8 cellular contexts compared by ENCODE assay signal in the genomic region with DNA sequence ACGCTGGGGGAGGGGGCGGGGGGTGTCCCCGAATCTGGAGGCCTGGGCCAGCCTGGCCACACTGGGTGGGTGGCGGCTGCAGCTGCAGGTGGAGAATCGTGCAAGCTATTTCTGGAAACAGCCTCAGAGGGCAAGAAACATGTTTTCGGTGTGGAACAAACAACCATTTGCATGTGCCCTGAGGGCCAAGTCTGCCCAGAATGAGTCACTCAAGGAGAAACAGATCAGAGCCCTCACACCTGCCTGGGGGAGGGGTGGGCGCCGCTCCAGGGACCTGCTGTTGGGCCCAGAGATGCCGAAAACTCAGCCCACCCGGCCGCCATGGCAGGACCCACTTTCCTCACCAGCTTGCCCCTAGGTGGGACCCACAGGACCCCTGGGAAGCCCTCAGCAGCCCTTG.
DNase-seq lines count a peak whose midpoint lies in the region; ATAC-seq and FAIRE-seq lines count a peak whose summit lies in the region.
"Not testable (repeated sequence)": the region's sequence is repeated elsewhere in the genome, so short reads cannot be mapped to it uniquely, and the experiment has no call there.

No MANE protein-coding gene starts in this region.

- not testable (repeated sequence) for H3K4me3 Mint-ChIP-seq in naive thymus-derived CD4-positive, alpha-beta T cell

- ATAC-seq in GM21423 (IDR thresholded peaks at IDR 0.05; ENCODE audit: unreplicated experiment) (peak; percentile 53), HG02610 (IDR thresholded peaks at IDR 0.05; ENCODE audit: unreplicated experiment) (peak; percentile 56), HG03025 (IDR thresholded peaks at IDR 0.05; ENCODE audit: low FRiP score, unreplicated experiment) (peak; percentile 41), HG03354 (IDR thresholded peaks at IDR 0.05; ENCODE audit: poor library complexity, severe bottlenecking, unreplicated experiment) (peak; percentile 65)
- peak; percentile 44 to 55 for ATAC-seq in activated CD4-positive, CD25-positive, alpha-beta regulatory T cell treated with anti-CD3 and anti-CD28 coated beads, Interleukin-2, amount 50 U/mL, for 24 hours
- ATAC-seq in naive thymus-derived CD4-positive, alpha-beta T cell: peak; percentile 14

- not testable (repeated sequence) for DNase-seq in GM18507 (ENCODE audit: extremely low spot score, insufficient read length, low read depth); GM19239 (ENCODE audit: insufficient read length, low spot score); naive thymus-derived CD4-positive, alpha-beta T cell

- H3K9me3 ChIP-seq in naive thymus-derived CD4-positive, alpha-beta T cell (ENCODE audit: control insufficient read depth in 2 of 3, low read length in 3 of 3): not testable (repeated sequence)

- FAIRE-seq in GM18507 (lab: Jason Lieb, UNC): peak; percentile 99
- FAIRE-seq in GM19239 (lab: Jason Lieb, UNC): peak; percentile 99

- peaks cover 0 to 19% (median 0%) of the 10 kb centered on the region in 7 donors for H3K4me1 Mint-ChIP-seq in naive thymus-derived CD4-positive, alpha-beta T cell

- H3K36me3 ChIP-seq in naive thymus-derived CD4-positive, alpha-beta T cell (ENCODE audit: control insufficient read depth in 2 of 3, insufficient read depth in 3 of 3, low read length in 3 of 3): not testable (repeated sequence)

- not testable (repeated sequence) for H3K27me3 ChIP-seq in naive thymus-derived CD4-positive, alpha-beta T cell (ENCODE audit: control insufficient read depth in 2 of 2, insufficient read depth in 2 of 2, low read length in 2 of 2)

- POLR2A ChIA-PET in naive thymus-derived CD4-positive, alpha-beta T cell (lab: Charles Lee): not testable (repeated sequence)

- H3K9me3 Mint-ChIP-seq in naive thymus-derived CD4-positive, alpha-beta T cell: not testable (repeated sequence)

- not testable (repeated sequence) for H3K4me1 ChIP-seq in naive thymus-derived CD4-positive, alpha-beta T cell (ENCODE audit: control insufficient read depth in 2 of 2, insufficient read depth in 2 of 2, low read length in 2 of 2)

- CTCF ChIA-PET in naive thymus-derived CD4-positive, alpha-beta T cell (lab: Charles Lee): not testable (repeated sequence)

- H3K27ac Mint-ChIP-seq in naive thymus-derived CD4-positive, alpha-beta T cell: not testable (repeated sequence)

- intact Hi-C loops in naive thymus-derived CD4-positive, alpha-beta T cell (cut with micrococcal nuclease): not testable (repeated sequence)

- not testable (repeated sequence) for H3K27ac ChIP-seq in naive thymus-derived CD4-positive, alpha-beta T cell (ENCODE audit: low read depth, low read length)

- H3K4me3 ChIP-seq in naive thymus-derived CD4-positive, alpha-beta T cell (ENCODE audit: low read length): not testable (repeated sequence)

- H3K27me3 Mint-ChIP-seq in naive thymus-derived CD4-positive, alpha-beta T cell: peaks cover 0 to 15% (median 0%) of the 10 kb centered on the region in 5 donors

- not testable (repeated sequence) for H3K36me3 Mint-ChIP-seq in naive thymus-derived CD4-positive, alpha-beta T cell

Comparison
In these comparisons a context has a peak if more than half of its experiments do, and no peak if none do; other contexts are left out.
1. ATAC-seq: peak in every context shown above with its lines; median percentile 65 in HG03354; 56 in HG02610; 53 in GM21423; 50 in activated CD4-positive, CD25-positive, alpha-beta regulatory T cell treated with anti-CD3 and anti-CD28 coated beads, Interleukin-2, amount 50 U/mL, for 24 hours; 41 in HG03025; 14 in naive thymus-derived CD4-positive, alpha-beta T cell.